In the genomic region with DNA sequence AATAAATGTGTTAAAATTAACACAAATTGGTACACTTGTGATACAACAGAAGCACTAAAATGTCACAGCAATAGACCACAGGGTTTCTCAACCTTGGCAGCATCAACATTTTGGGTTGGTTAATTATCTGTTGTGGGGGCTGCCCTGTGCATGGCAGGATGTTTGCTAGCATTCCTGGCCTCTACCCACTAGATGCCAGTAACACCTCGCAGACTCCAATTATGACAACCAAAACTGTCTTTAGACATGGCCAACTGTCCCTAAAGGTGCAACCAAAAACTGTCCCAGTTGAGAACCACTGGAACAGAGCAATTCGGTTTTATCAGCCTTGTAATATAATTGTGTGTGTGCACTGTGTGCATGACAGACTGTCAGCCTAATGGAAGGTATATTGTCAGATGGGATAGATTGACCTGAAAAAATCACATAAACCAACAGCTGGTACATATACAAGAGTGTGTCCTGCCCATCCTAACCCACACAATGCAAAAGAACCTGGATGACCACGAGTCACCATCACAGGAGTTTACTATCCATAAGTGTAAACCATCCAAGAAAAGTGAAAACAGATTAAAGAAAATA, we compare ENCODE assay signal across 24 cellular contexts. TPM values are rescaled to one million over a fixed set of nuclear protein-coding genes. Genes with fewer than 3 reads are reported as not detected.
DNase-seq lines count a peak whose midpoint lies in the region; ATAC-seq and TF ChIP-seq lines count a peak whose summit lies in the region.
"Had no signal": no experiment of that assay in that cellular context is flagged by ENCODE, and none has a peak within 500 bp of the region (broad histone marks: within the 10 kb centered on the region; RNA-seq: fewer than 3 reads in every experiment).

No MANE protein-coding gene starts in this region.

- no peaks in the 10 kb centered on the region for H3K9me3 ChIP-seq in osteoblast (ENCODE audit: low read depth, low read length)
- H3K9me3 ChIP-seq: neutrophil, thyroid gland had no signal

- no peak overlapping the region for H3K4me2 ChIP-seq in osteoblast (ENCODE audit: insufficient read depth, low read length)

- no peak for ATAC-seq in HG03432 (IDR thresholded peaks at IDR 0.05; ENCODE audit: unreplicated experiment)
- ATAC-seq: CD8-positive, alpha-beta T cell; gastroesophageal sphincter had no signal

- H3K36me3 ChIP-seq in osteoblast (ENCODE audit: insufficient read depth, low read length), result no peaks in the 10 kb centered on the region
- H3K36me3 ChIP-seq: gastroesophageal sphincter, neutrophil, thyroid gland had no signal

- H4K20me1 ChIP-seq in osteoblast (ENCODE audit: insufficient read depth, low read length), result no peaks in the 10 kb centered on the region

- H3K27me3 ChIP-seq in osteoblast (ENCODE audit: insufficient read depth, low read length), result peaks cover 14% of the 10 kb centered on the region
- H3K27me3 ChIP-seq: neutrophil, thyroid gland had no signal

- H3K27ac ChIP-seq in VCaP (no peak overlapping the region), osteoblast (ENCODE audit: low read depth, low read length) (no peak overlapping the region)
- H3K27ac ChIP-seq: 22Rv1, epithelial cell of prostate, gastroesophageal sphincter, neutrophil, RWPE1, thyroid gland had no signal

- DNase-seq in DMS53 (lab: John Stamatoyannopoulos, UW) (peak; percentile 3), DMS53 treated with DMSO at 0.1 percent for 48 hours (lab: John Stamatoyannopoulos, UW; ENCODE audit: unreplicated experiment) (no peak), MV-4-11 (lab: John Stamatoyannopoulos, UW) (peak; percentile 14), osteoblast (ENCODE audit: insufficient read length, low spot score, missing footprints) (no peak), middle frontal gyrus (ENCODE audit: extremely low spot score, low spot score) (no peak)
- DNase-seq in stimulated activated CD4-positive, alpha-beta T cell treated with anti-CD3 and anti-CD28 coated beads, Interleukin-2, amount 100 ng/mL, for 48 hours, result no peak
- DNase-seq: activated CD4-positive, alpha-beta memory T cell treated with anti-CD3 and anti-CD28 coated beads for 36 hours; activated naive CD8-positive, alpha-beta T cell treated with anti-CD3 and anti-CD28 coated beads, Interleukin-2, amount 10 ng/mL, durations not matched to agents 7 days and 5 days; CD8-positive, alpha-beta T cell; DMS153; GF-D8; NCI-H1048; NCI-H2029; NCI-H446; stimulated activated CD4-positive, alpha-beta T cell treated with anti-CD3 and anti-CD28 coated beads, Interleukin-4, amount 100 ng/mL, for 24 hours; T1000; thyroid gland had no signal

- no peak overlapping the region for H2AFZ ChIP-seq in osteoblast (ENCODE audit: low read length)

- no peaks in the 10 kb centered on the region for H3K79me2 ChIP-seq in osteoblast (ENCODE audit: insufficient read depth, low read length)

- H3K4me3 ChIP-seq in osteoblast (ENCODE audit: insufficient read depth, low read length), result no peak overlapping the region
- H3K4me3 ChIP-seq: gastroesophageal sphincter, thyroid gland had no signal

- peak; percentile 54 for TF ChIP-seq CTCF in VCaP (conservative IDR thresholded peaks at IDR 0.05)
- TF ChIP-seq CTCF in osteoblast (IDR thresholded peaks at IDR 0.05; ENCODE audit: extremely low read depth, low read depth, low read length), result peak; percentile 31

- H3K4me1 ChIP-seq in osteoblast (ENCODE audit: insufficient read depth, low read length), result no peaks in the 10 kb centered on the region
- H3K4me1 ChIP-seq: thyroid gland had no signal

RNA-seq across cellular contexts. Expression of gene ERG, which starts 13.5 kb away (rescaled TPM):
- 0.29 and 1.1 TPM in 2 replicates for total RNA-seq in osteoblast
- total RNA-seq: activated CD4-positive, alpha-beta memory T cell treated with anti-CD3 and anti-CD28 coated beads for 36 hours; activated naive CD8-positive, alpha-beta T cell treated with anti-CD3 and anti-CD28 coated beads, Interleukin-2, amount 10 ng/mL, durations not matched to agents 7 days and 5 days; CD8-positive, alpha-beta T cell had no signal

Comparison
In these comparisons a context has a peak if more than half of its experiments do, and no peak if none do; other contexts are left out.
1. DNase-seq: peak in DMS53 (single experiment) and MV-4-11 (single experiment); none in DMS53 treated with DMSO at 0.1 percent for 48 hours (single experiment), osteoblast (single experiment), middle frontal gyrus (single experiment) and stimulated activated CD4-positive, alpha-beta T cell treated with anti-CD3 and anti-CD28 coated beads, Interleukin-2, amount 100 ng/mL, for 48 hours (0 of 2).